ENCODE assay signal across 3 cellular contexts in the genomic region with DNA sequence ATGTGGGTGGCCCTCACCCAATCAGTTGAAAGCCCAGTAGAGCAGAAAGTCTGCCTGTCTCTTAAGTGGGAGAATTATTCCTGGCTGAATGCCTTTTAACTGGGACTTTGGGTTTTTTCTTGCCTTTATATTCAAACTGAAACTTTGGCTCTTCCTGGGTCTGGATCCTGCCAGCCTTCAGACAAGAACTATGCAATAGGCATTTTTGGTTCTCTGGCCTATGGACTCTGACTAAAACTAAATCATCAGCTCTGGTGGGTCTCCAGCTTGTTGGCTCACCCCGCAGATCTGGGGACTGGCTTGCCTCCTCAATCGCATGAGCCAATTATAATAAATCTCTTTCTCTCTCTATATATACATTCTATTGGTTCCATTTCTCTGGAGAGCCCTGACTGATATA.
"Had no signal": no experiment of that assay in that cellular context is flagged by ENCODE, and none has a peak within 500 bp of the region (broad histone marks: within the 10 kb centered on the region; RNA-seq: fewer than 3 reads in every experiment).

No MANE protein-coding gene starts in this region.

- DNase-seq: GDM1, GF-D8 had no signal

- H3K4me3 ChIP-seq: GM12878 had no signal

- ATAC-seq: GM12878 had no signal
